In genomic region chr12:89706551-89707348, GRCh38 we compare ENCODE assay signal across 8 cellular contexts. TPM values are rescaled to one million over a fixed set of nuclear protein-coding genes. Genes with fewer than 3 reads are reported as not detected.
A peak's percentile ranks its signal among the peaks of the same experiment; 100 is the strongest.
DNase-seq lines count a peak whose midpoint lies in the region; ATAC-seq and TF ChIP-seq lines count a peak whose summit lies in the region.

No MANE protein-coding gene starts in this region.

- intact Hi-C loops in heart right ventricle (cut with DNase I), result loop anchor here in 4 of 10 donors (5.0 to 10.0 kb wide), 2 partner anchors 162 to 164 kb away; no protein-coding TSS in a partner anchor
- intact Hi-C loops in Right ventricle myocardium superior (cut with DNase I), result loop anchor here (10.0 kb wide), 1 partner anchor 162 kb away; no protein-coding TSS in a partner anchor
- intact Hi-C loops in PC-9 (cut with micrococcal nuclease; ENCODE audit: unreplicated experiment), result loop anchor here (5.0 kb wide), 3 partner anchors 164 to 396 kb away; no protein-coding TSS in a partner anchor

- no peaks in the 10 kb centered on the region for H3K36me3 ChIP-seq in heart right ventricle
- 0 out of 2 replicates have a peak, but pooled peaks cover 3% of the 10 kb centered on the region for H3K36me3 ChIP-seq in PC-9 (ENCODE audit: low read depth)
- H3K36me3 ChIP-seq in duodenal mucosa (ENCODE audit: control insufficient read depth in 1 of 2, insufficient read depth in 2 of 2, low read length in 2 of 2), result no peaks in the 10 kb centered on the region

- no peaks in the 10 kb centered on the region for H3K9me3 ChIP-seq in heart right ventricle
- H3K9me3 ChIP-seq in PC-9 (ENCODE audit: insufficient read depth, low read depth), result no peaks in the 10 kb centered on the region; the same call in 1 of the 2 replicates
- no peaks in the 10 kb centered on the region for H3K9me3 ChIP-seq in duodenal mucosa (ENCODE audit: control insufficient read depth in 1 of 2, low read length in 2 of 2)

- no peaks in the 10 kb centered on the region for H3K9me3 Mint-ChIP-seq in naive thymus-derived CD8-positive, alpha-beta T cell

- POLR2A ChIA-PET in PC-9 (lab: Charles Lee; ENCODE audit: unreplicated experiment), result no interaction called here
- POLR2A ChIA-PET in naive thymus-derived CD8-positive, alpha-beta T cell (lab: Charles Lee), result interaction anchor here (0.5 to 0.7 kb wide), 2 partner anchors 46 to 552 kb away, joined by 3 to 6 read pairs; no protein-coding TSS in a partner anchor

- BruUV-seq in PC-9 (replicated peaks; lab: Mats Ljungman, UMichigan), result TSS peak; percentile 33

- peak overlapping the region; percentile 84 for H3K4me2 ChIP-seq in PC-9

- H3K36me3 Mint-ChIP-seq in naive thymus-derived CD8-positive, alpha-beta T cell, result no peaks in the 10 kb centered on the region

- H3K4me3 ChIP-seq in heart right ventricle (peak overlapping the region in 9 of 10 donors; percentile 76 to 99 (median 89)), PC-9 (peak overlapping the region; percentile 93), duodenal mucosa (ENCODE audit: low read depth in 1 of 2, low read length in 2 of 2) (peak overlapping the region; percentile 86 to 99)

- H3K27me3 ChIP-seq in heart right ventricle (no peaks in the 10 kb centered on the region), PC-9 (ENCODE audit: insufficient read depth, low read depth) (no peaks in the 10 kb centered on the region), duodenal mucosa (ENCODE audit: control insufficient read depth in 1 of 2, insufficient read depth in 2 of 2, low read length in 2 of 2) (no peaks in the 10 kb centered on the region)

- H3K4me1 ChIP-seq in heart right ventricle (peaks cover 0 to 36% (median 21%) of the 10 kb centered on the region in 9 donors), PC-9 (replicated peaks; ENCODE audit: insufficient read depth) (peaks cover 45% of the 10 kb centered on the region), duodenal mucosa (ENCODE audit: control insufficient read depth in 1 of 2, insufficient read depth in 2 of 2, low read length in 2 of 2) (peaks cover 17 to 21% of the 10 kb centered on the region in 2 donors)

- peak overlapping the region; percentile 18 to 98 (median 94) for H3K27ac Mint-ChIP-seq in naive thymus-derived CD8-positive, alpha-beta T cell

- H3K4me1 Mint-ChIP-seq in naive thymus-derived CD8-positive, alpha-beta T cell, result peaks cover 15 to 62% (median 49%) of the 10 kb centered on the region in 4 donors

- H3K27ac ChIP-seq in heart right ventricle (peak overlapping the region in 2 of 10 donors; percentile 98), PC-9 (no peak overlapping the region), duodenal mucosa (ENCODE audit: low read depth, low read length) (no peak overlapping the region)

- H3K9ac ChIP-seq in duodenal mucosa (ENCODE audit: low read depth in 1 of 2, low read length in 2 of 2), result peak overlapping the region; percentile 87

- H4K20me1 ChIP-seq in PC-9 (ENCODE audit: insufficient read depth), result 0 out of 2 replicates have a peak, but pooled peaks cover 8% of the 10 kb centered on the region

- no peaks in the 10 kb centered on the region for H3K27me3 Mint-ChIP-seq in naive thymus-derived CD8-positive, alpha-beta T cell

- no peaks in the 10 kb centered on the region for H3K9me2 ChIP-seq in PC-9 (ENCODE audit: insufficient read depth)

- WGBS in heart right ventricle, 2 donors, result 62 to 65% methylated on average over 13 of the region's 13 CpGs

- TF ChIP-seq CTCF in heart right ventricle (IDR thresholded peaks at IDR 0.05) (no peak), PC-9 (conservative IDR thresholded peaks at IDR 0.05) (no peak)

- peak; percentile 13 to 19 for DNase-seq in heart right ventricle
- no peak for DNase-seq in Right ventricle myocardium superior
- no peak for DNase-seq in PC-9
- no peak for DNase-seq in naive thymus-derived CD8-positive, alpha-beta T cell
- DNase-seq in MV-4-11 (lab: John Stamatoyannopoulos, UW), result no peak

- CTCF ChIA-PET in PC-9 (lab: Charles Lee), result no interaction called here

- H3K4me3 Mint-ChIP-seq in naive thymus-derived CD8-positive, alpha-beta T cell, result peak overlapping the region; percentile 89 to 97 (median 94)

- H3K79me2 ChIP-seq in PC-9 (ENCODE audit: low read depth), result peaks cover 67% of the 10 kb centered on the region

- H2AFZ ChIP-seq in PC-9, result peak overlapping the region; percentile 78; the same call in 1 of the 2 replicates

- ATAC-seq in heart right ventricle (no peak), Right ventricle myocardium superior (ENCODE audit: poor library complexity) (no peak), HG03196 (IDR thresholded peaks at IDR 0.05; ENCODE audit: unreplicated experiment) (no peak), HG03159 (IDR thresholded peaks at IDR 0.05; ENCODE audit: unreplicated experiment) (no peak)
- ATAC-seq in naive thymus-derived CD8-positive, alpha-beta T cell, result no peak

- no peaks in the 10 kb centered on the region for H3F3A ChIP-seq in PC-9 (ENCODE audit: insufficient read depth, low read depth)

RNA-seq across cellular contexts. Expression of gene ATP2B1, which starts 1.9 kb away (rescaled TPM):
- total RNA-seq in heart right ventricle, result 10 to 100 TPM in 9 of 10 donors, 1 to 10 TPM in 1; 6.2 to 20.5 (median 15.7) TPM
- polyA plus RNA-seq in heart right ventricle, result 1 to 10 TPM; 5.9 to 7.5 TPM
- 9.8 TPM for total RNA-seq in Right ventricle myocardium superior
- total RNA-seq in PC-9 (2021), result 29.4 and 32.0 TPM in 2 replicates
- total RNA-seq in naive thymus-derived CD8-positive, alpha-beta T cell, result 10 to 100 TPM; 52.2 to 52.5 TPM
- polyA plus RNA-seq in naive thymus-derived CD8-positive, alpha-beta T cell, result 10 to 100 TPM; 16.3 to 30.9 (median 26.4) TPM

Comparison
In these comparisons a context has a peak if more than half of its experiments do, and no peak if none do; other contexts are left out.
1. DNase-seq: peak in heart right ventricle (2 of 2); none in Right ventricle myocardium superior (single experiment), PC-9 (0 of 2), naive thymus-derived CD8-positive, alpha-beta T cell (0 of 10) and MV-4-11 (single experiment).
2. Peak in every context shown above with its lines, with median percentiles within 50 percentile points of each other: H3K4me3 ChIP-seq.